ENCODE assay signal across 33 cellular contexts in the genomic region with DNA sequence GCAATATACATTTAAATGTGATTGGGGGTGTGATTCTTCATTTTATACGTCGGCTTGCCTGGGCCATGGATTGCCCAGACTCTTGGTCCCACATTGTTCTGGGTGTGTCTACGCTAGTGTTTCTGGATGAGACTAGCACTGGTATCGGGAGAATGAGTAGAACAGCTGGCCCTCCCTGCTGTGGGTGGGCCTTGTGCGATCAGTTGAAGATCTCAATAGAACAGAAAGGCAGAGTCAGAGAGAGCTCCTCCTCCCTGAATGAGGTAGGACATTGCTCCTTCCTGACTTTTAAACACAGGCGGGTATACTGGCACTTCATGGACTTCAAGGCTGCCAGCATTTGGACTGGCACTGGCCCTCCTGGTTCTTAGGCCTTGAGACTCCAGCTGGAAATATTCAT.
DNase-seq lines count a peak whose midpoint lies in the region; ATAC-seq, FAIRE-seq and TF ChIP-seq lines count a peak whose summit lies in the region.
"Had no signal": no experiment of that assay in that cellular context is flagged by ENCODE, and none has a peak within 500 bp of the region (broad histone marks: within the 10 kb centered on the region; RNA-seq: fewer than 3 reads in every experiment).

No MANE protein-coding gene starts in this region.

- intact Hi-C loops in K562 (cut with micrococcal nuclease) (no loop called here), upper lobe of right lung (cut with DNase I) (no loop called here)

- no peak for TF ChIP-seq CTCF in HEK293 (tag by site-specific recombination; IDR thresholded peaks at IDR 0.05)
- no peak for TF ChIP-seq CTCF in K562 (IDR thresholded peaks at IDR 0.05 in 2 of 3, conservative IDR thresholded peaks at IDR 0.05 in 1 of 3; ENCODE audit: insufficient read depth in 2 of 3, low read depth in 1 of 3, low read length in 3 of 3)
- no peak for TF ChIP-seq CTCF in upper lobe of right lung (IDR thresholded peaks at IDR 0.05)

- H3K9me3 ChIP-seq in HEK293 (ENCODE audit: control insufficient read depth, insufficient read depth, low read depth, low read length), result no peaks in the 10 kb centered on the region
- no peaks in the 10 kb centered on the region for H3K9me3 ChIP-seq in K562 (replicated peaks; ENCODE audit: control insufficient read depth, insufficient read depth, low read depth, low read length)
- H3K9me3 ChIP-seq in upper lobe of right lung, result no peaks in the 10 kb centered on the region
- H3K9me3 ChIP-seq: A549; BE2C; BLaER1; BLaER1 treated with 17β-estradiol and CSF1 and Interleukin-3, amounts not matched to agents 10 nM and 100 nM; Caco-2 had no signal

- TF ChIP-seq RAD21 in K562 (CRISPR knock-in tag; conservative IDR thresholded peaks at IDR 0.05 in 1 of 2, IDR thresholded peaks at IDR 0.05 in 1 of 2), result no peak

- H3K27ac ChIP-seq in HEK293 (ENCODE audit: extremely low read depth, low read depth, low read length) (no peak overlapping the region), K562 (ENCODE audit: extremely low read depth, low read depth, low read length) (no peak overlapping the region), upper lobe of right lung (no peak overlapping the region)
- H3K27ac ChIP-seq: 22Rv1; A549; BLaER1; BLaER1 treated with 17β-estradiol and CSF1 and Interleukin-3, amounts not matched to agents 10 nM and 100 nM; C4-2B had no signal

- H3K79me2 ChIP-seq in K562 (ENCODE audit: control insufficient read depth, insufficient read depth, low read length), result no peaks in the 10 kb centered on the region

- TF ChIP-seq POLR2A in H54 (IDR thresholded peaks at IDR 0.05; ENCODE audit: low read depth, low read length), result no peak
- no peak for TF ChIP-seq POLR2A in K562 (conservative IDR thresholded peaks at IDR 0.05)

- H3K4me2 ChIP-seq in K562 (ENCODE audit: insufficient read depth, low read length), result no peak overlapping the region
- H3K4me2 ChIP-seq: A549; BLaER1; BLaER1 treated with 17β-estradiol and CSF1 and Interleukin-3, amounts not matched to agents 10 nM and 100 nM had no signal

- H3K4me3 ChIP-seq in HEK293 (ENCODE audit: low read depth, low read length) (no peak overlapping the region), K562 (no peak overlapping the region), upper lobe of right lung (no peak overlapping the region)
- H3K4me3 ChIP-seq: A549; BLaER1; BLaER1 treated with 17β-estradiol and CSF1 and Interleukin-3, amounts not matched to agents 10 nM and 100 nM had no signal

- CTCF ChIA-PET in HEK293 (lab: Yijun Ruan, JAX), result no interaction called here
- CTCF ChIA-PET in K562 (lab: Yijun Ruan, JAX; ENCODE audit: low intra/inter-chr PET ratio), result no interaction called here

- H3K9me1 ChIP-seq in K562 (ENCODE audit: control insufficient read depth, insufficient read depth, low read length), result no peaks in the 10 kb centered on the region

- no peaks in the 10 kb centered on the region for H4K20me1 ChIP-seq in K562 (replicated peaks; ENCODE audit: control insufficient read depth, insufficient read depth, low read length)
- H4K20me1 ChIP-seq: BLaER1; BLaER1 treated with 17β-estradiol and CSF1 and Interleukin-3, amounts not matched to agents 10 nM and 100 nM had no signal

- H3K27me3 ChIP-seq in K562 (ENCODE audit: control insufficient read depth in 2 of 2, insufficient read depth in 2 of 2, low read length in 2 of 2) (no peaks in the 10 kb centered on the region), upper lobe of right lung (no peaks in the 10 kb centered on the region)
- H3K27me3 ChIP-seq: BE2C; BLaER1; BLaER1 treated with 17β-estradiol and CSF1 and Interleukin-3, amounts not matched to agents 10 nM and 100 nM had no signal

- no peak for DNase-seq in H54 (ENCODE audit: insufficient read length, low spot score)
- no peak for DNase-seq in K562 (ENCODE audit: extremely low read depth in 1 of 4, low spot score in 3 of 4)
- DNase-seq in HK-2 (ENCODE audit: unreplicated experiment), result no peak
- DNase-seq in stimulated activated CD4-positive, alpha-beta T cell treated with anti-CD3 and anti-CD28 coated beads, Interleukin-4, amount 100 ng/mL, for 1 hour, result no peak
- no peak for DNase-seq in upper lobe of right lung
- DNase-seq: 8988T; ACHN; AML-193; BE2C; C1 segment of cervical spinal cord; Caco-2; Calu3; CD4-positive, alpha-beta memory T cell; CD4-positive, alpha-beta T cell; CD4-positive, CD25-positive, alpha-beta regulatory T cell; CD8-positive, alpha-beta memory T cell; CD8-positive, alpha-beta T cell; COR-L47; DMS 273 treated with DMSO at 0.1 percent for 48 hours; DMS153; DMS53; DMS79; DMS79 treated with DMSO at 0.1 percent for 48 hours; DND-41; EL had no signal

- in situ Hi-C loops in K562 (cut with MboI), result no loop called here

- FAIRE-seq in H54 (lab: Jason Lieb, UNC) (peak; percentile 64), K562 (lab: Jason Lieb, UNC) (no peak)
- FAIRE-seq: A204.1, A549, D721Med had no signal

- 3% methylated on average over 5 of the region's 6 CpGs for WGBS in K562 (ENCODE audit: insufficient coverage, low coverage, missing lambda C conversion rate)

- no peak overlapping the region for H3K9ac ChIP-seq in K562 (ENCODE audit: insufficient read depth in 1 of 2, low read depth in 2 of 2, low read length in 2 of 2)
- H3K9ac ChIP-seq: BLaER1; BLaER1 treated with 17β-estradiol and CSF1 and Interleukin-3, amounts not matched to agents 10 nM and 100 nM had no signal

- ATAC-seq in K562, result no peak
- ATAC-seq in upper lobe of right lung, result no peak
- ATAC-seq: A549; CD8-positive, alpha-beta T cell had no signal

- no peak for TF ChIP-seq EP300 in K562 (IDR thresholded peaks at IDR 0.05; ENCODE audit: low read length)

- POLR2A ChIA-PET in HEK293 (lab: Yijun Ruan, JAX), result no interaction called here
- POLR2A ChIA-PET in K562 (lab: Yijun Ruan, JAX), result no interaction called here

- H3K4me1 ChIP-seq in HEK293 (ENCODE audit: control insufficient read depth, insufficient read depth, low read length) (no peaks in the 10 kb centered on the region), K562 (replicated peaks in 1 of 2; ENCODE audit: control insufficient read depth in 2 of 2, insufficient read depth in 2 of 2, low read length in 2 of 2) (no peaks in the 10 kb centered on the region), upper lobe of right lung (no peaks in the 10 kb centered on the region)
- H3K4me1 ChIP-seq: A549; BE2C; BLaER1; BLaER1 treated with 17β-estradiol and CSF1 and Interleukin-3, amounts not matched to agents 10 nM and 100 nM; Caco-2 had no signal

- no peak overlapping the region for H2AFZ ChIP-seq in K562 (ENCODE audit: low read depth, low read length)

- no TSS peak for BruUV-seq in K562 (replicated peaks; lab: Mats Ljungman, UMichigan)

- H3K36me3 ChIP-seq in HEK293 (ENCODE audit: control insufficient read depth in 2 of 2, insufficient read depth in 1 of 2, low read length in 2 of 2), result no peaks in the 10 kb centered on the region
- H3K36me3 ChIP-seq in K562 (ENCODE audit: control insufficient read depth, insufficient read depth, low read length), result no peaks in the 10 kb centered on the region
- H3K36me3 ChIP-seq in upper lobe of right lung, result no peaks in the 10 kb centered on the region
- H3K36me3 ChIP-seq: BLaER1; BLaER1 treated with 17β-estradiol and CSF1 and Interleukin-3, amounts not matched to agents 10 nM and 100 nM had no signal

TF ChIP-seq in HEK293, 187 proteins besides CTCF, POLR2A, EP300 and RAD21:
- TF ChIP-seq ZNF433 (tag by site-specific recombination; IDR thresholded peaks at IDR 0.05; ENCODE audit: low read depth), result no peak
- TF ChIP-seq ZNF10 (tag by site-specific recombination; IDR thresholded peaks at IDR 0.05), result peak; percentile 54; the same call in 1 of the 2 replicates

TF ChIP-seq in K562, 482 proteins besides CTCF, POLR2A, EP300 and RAD21:
- no peak for TF ChIP-seq NR1H2 (CRISPR knock-in tag; IDR thresholded peaks at IDR 0.05)
- TF ChIP-seq ZNF134 (CRISPR knock-in tag; conservative IDR thresholded peaks at IDR 0.05), result peak; percentile 62
